In the genomic region with DNA sequence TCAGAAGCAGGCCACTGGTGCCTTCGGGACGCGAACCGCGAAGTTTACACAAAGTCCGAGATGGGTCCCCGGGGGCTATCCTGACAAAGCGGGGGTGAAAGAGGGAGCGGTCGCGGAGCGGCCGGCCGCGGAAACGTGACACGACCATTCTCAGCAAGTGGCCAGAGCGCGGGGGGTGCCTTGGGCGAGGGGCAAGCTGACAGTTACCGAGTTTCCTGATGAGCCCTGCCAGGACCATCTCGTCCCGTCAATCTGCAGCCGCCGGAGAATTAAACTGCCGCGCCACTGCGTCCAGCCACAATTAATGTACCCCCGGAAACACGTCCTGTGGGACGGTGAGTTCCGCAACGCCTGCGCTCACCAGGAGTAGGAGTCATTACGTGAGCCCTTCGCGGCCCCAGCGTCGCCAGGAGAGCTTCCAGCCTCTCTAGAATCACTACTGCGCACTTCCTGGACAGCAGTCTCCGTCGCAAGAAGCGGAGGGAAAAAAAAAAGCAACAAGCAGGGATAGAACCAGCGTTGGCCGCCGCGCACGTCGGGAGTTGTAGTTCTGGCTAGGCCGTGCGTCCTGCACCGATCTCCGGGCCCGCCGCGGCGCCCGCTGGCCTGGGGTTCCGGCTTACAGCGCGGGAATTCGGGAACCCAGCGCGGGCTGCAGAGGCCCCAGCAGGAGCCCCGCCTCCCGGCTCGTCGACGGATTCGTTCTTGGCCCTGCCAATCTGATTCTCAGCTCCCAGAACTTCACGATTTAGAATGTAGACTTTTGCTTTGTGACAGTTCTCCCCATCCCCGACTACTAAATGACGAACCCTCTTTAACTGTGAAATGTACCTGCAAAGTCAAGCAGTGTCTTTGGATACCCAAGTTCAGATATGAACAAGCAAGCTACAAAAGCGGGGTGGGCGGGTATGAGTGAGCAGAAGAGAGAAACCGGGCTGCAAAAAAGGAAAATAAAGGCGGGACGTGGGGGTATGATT, we compare ENCODE assay signal across 8 cellular contexts. TPM values are rescaled to one million over a fixed set of nuclear protein-coding genes. Genes with fewer than 3 reads are reported as not detected.
DNase-seq lines count a peak whose midpoint lies in the region; ATAC-seq lines count a peak whose summit lies in the region.

RTTN (minus strand) TSS at position 267 of the 977 bp plus-strand sequence; CDS start at position 238, 29 bp downstream.

- no peaks in the 10 kb centered on the region for H3K9me3 Mint-ChIP-seq in effector memory CD8-positive, alpha-beta T cell
- no peaks in the 10 kb centered on the region for H3K9me3 Mint-ChIP-seq in memory B cell

- DNase-seq in CMK (ENCODE audit: low read depth) (peak; percentile 43), HT1080 (ENCODE audit: low read depth) (peak; percentile 95), NOMO-1 treated with DMSO at 0.1 percent for 48 hours (lab: John Stamatoyannopoulos, UW; ENCODE audit: unreplicated experiment) (peak; percentile 91), memory B cell (ENCODE audit: low spot score in 2 of 2) (peak; percentile 92 to 99)
- DNase-seq in activated CD8-positive, alpha-beta memory T cell treated with anti-CD3 and anti-CD28 coated beads for 4 hours (ENCODE audit: low read depth in 2 of 2), result peak; percentile 76 to 80
- DNase-seq in effector memory CD8-positive, alpha-beta T cell, result peak; percentile 88 to 94 (median 90)
- peak; percentile 79 for DNase-seq in stimulated activated CD8-positive, alpha-beta memory T cell treated with anti-CD3 and anti-CD28 coated beads, Interleukin-12 subunit alpha, Interleukin-12 subunit beta, amount 100 ng/mL, for 24 hours (ENCODE audit: extremely low read depth)

- peak within 1 kb of the TSS; percentile 97 to 98 for H3K4me3 Mint-ChIP-seq in effector memory CD8-positive, alpha-beta T cell
- peak within 1 kb of the TSS; percentile 99 for H3K4me3 Mint-ChIP-seq in memory B cell

- peaks cover 5 to 12% of the 10 kb centered on the region in 2 donors for H3K27me3 Mint-ChIP-seq in effector memory CD8-positive, alpha-beta T cell
- no peaks in the 10 kb centered on the region for H3K27me3 Mint-ChIP-seq in memory B cell

- H3K36me3 Mint-ChIP-seq in effector memory CD8-positive, alpha-beta T cell (ENCODE audit: insufficient read depth), result peaks cover 13% of the 10 kb centered on the region
- H3K36me3 Mint-ChIP-seq in memory B cell, result peaks cover 7% of the 10 kb centered on the region

- peak within 1 kb of the TSS; percentile 95 to 97 for H3K27ac Mint-ChIP-seq in effector memory CD8-positive, alpha-beta T cell
- peak within 1 kb of the TSS; percentile 96 for H3K27ac Mint-ChIP-seq in memory B cell

- peak; percentile 97 for ATAC-seq in GM21360 (IDR thresholded peaks at IDR 0.05; ENCODE audit: unreplicated experiment)
- peak; percentile 93 for ATAC-seq in effector memory CD8-positive, alpha-beta T cell (replicated peaks)
- peak; percentile 92 for ATAC-seq in memory B cell (ENCODE audit: low read depth)

- peaks cover 12 to 20% of the 10 kb centered on the region in 2 donors for H3K4me1 Mint-ChIP-seq in effector memory CD8-positive, alpha-beta T cell (ENCODE audit: low read depth in 2 of 2)
- peaks cover 11% of the 10 kb centered on the region for H3K4me1 Mint-ChIP-seq in memory B cell

RNA-seq across cellular contexts. Expression of gene RTTN, which starts in this region (rescaled TPM):
- total RNA-seq in HT1080 (2014; rRNA removed; shearing (Covaris generic)), result 11.7 and 13.0 TPM in 2 replicates
- 6.6 and 7.2 TPM in 2 replicates for polyA plus RNA-seq in HT1080 (2015; cell fraction: cytosol; rRNA removed)
- 31.3 and 36.1 TPM in 2 replicates for polyA plus RNA-seq in HT1080 (2015; cell fraction: nucleus; rRNA removed)

Comparison
In these comparisons a context has a peak if more than half of its experiments do, and no peak if none do; other contexts are left out.
1. Peak in every context shown above with its lines: DNase-seq and ATAC-seq.
2. DNase-seq: peak in every context shown above with its lines; median percentile 96 in memory B cell; 95 in HT1080; 91 in NOMO-1 treated with DMSO at 0.1 percent for 48 hours; 90 in effector memory CD8-positive, alpha-beta T cell; 79 in stimulated activated CD8-positive, alpha-beta memory T cell treated with anti-CD3 and anti-CD28 coated beads, Interleukin-12 subunit alpha, Interleukin-12 subunit beta, amount 100 ng/mL, for 24 hours; 78 in activated CD8-positive, alpha-beta memory T cell treated with anti-CD3 and anti-CD28 coated beads for 4 hours; 43 in CMK.